23 cellular contexts compared by ENCODE assay signal in genomic region chr20:51551186-51551585, GRCh38. TPM values are rescaled to one million over a fixed set of nuclear protein-coding genes. Genes with fewer than 3 reads are reported as not detected.
DNase-seq lines count a peak whose midpoint lies in the region; ATAC-seq, FAIRE-seq and TF ChIP-seq lines count a peak whose summit lies in the region.
"Had no signal": no experiment of that assay in that cellular context is flagged by ENCODE, and none has a peak within 500 bp of the region (broad histone marks: within the 10 kb centered on the region; RNA-seq: fewer than 3 reads in every experiment).

No MANE protein-coding gene starts in this region.

- H3K9ac ChIP-seq in PC-3 (ENCODE audit: low read length): no peak overlapping the region
- H3K9ac ChIP-seq: BLaER1 treated with 17β-estradiol and CSF1 and Interleukin-3, amounts not matched to agents 10 nM and 100 nM had no signal

- no peak overlapping the region for H3K4me2 ChIP-seq in PC-3 (ENCODE audit: low read length)
- H3K4me2 ChIP-seq: BLaER1 treated with 17β-estradiol and CSF1 and Interleukin-3, amounts not matched to agents 10 nM and 100 nM had no signal

- ATAC-seq in PC-3: peak; percentile 80
- no peak for ATAC-seq in GM18907 (IDR thresholded peaks at IDR 0.05; ENCODE audit: unreplicated experiment)
- ATAC-seq: CD8-positive, alpha-beta T cell; GM12878 had no signal

- H3K4me3 ChIP-seq in PC-3 (ENCODE audit: low read length): no peak overlapping the region
- H3K4me3 ChIP-seq: BLaER1 treated with 17β-estradiol and CSF1 and Interleukin-3, amounts not matched to agents 10 nM and 100 nM; GM12878 had no signal

- no peaks in the 10 kb centered on the region for H4K20me1 ChIP-seq in PC-3 (ENCODE audit: low read length)
- H4K20me1 ChIP-seq: BLaER1 treated with 17β-estradiol and CSF1 and Interleukin-3, amounts not matched to agents 10 nM and 100 nM had no signal

- POLR2A ChIA-PET in PC-3 (lab: Charles Lee; ENCODE audit: unreplicated experiment): interaction anchor here (0.6 to 1.2 kb wide), 4 partner anchors 9 to 785 kb away, joined by 3 to 12 read pairs (median 4); partner anchors contain the start of gene NFATC2

- peak; percentile 1 for TF ChIP-seq CTCF in GM13977 (IDR thresholded peaks at IDR 0.05; ENCODE audit: extremely low read depth, insufficient read depth, missing control alignments)
- TF ChIP-seq CTCF in PC-3 (conservative IDR thresholded peaks at IDR 0.05; ENCODE audit: low read depth, low read length): no peak
- no peak for TF ChIP-seq CTCF in D721Med (IDR thresholded peaks at IDR 0.05; ENCODE audit: insufficient read depth, missing control alignments)

- no peaks in the 10 kb centered on the region for H3K9me2 ChIP-seq in PC-3 (replicated peaks; ENCODE audit: low read length)

- H3K27me3 ChIP-seq in PC-3 (ENCODE audit: low read length): no peaks in the 10 kb centered on the region
- H3K27me3 ChIP-seq: BLaER1 treated with 17β-estradiol and CSF1 and Interleukin-3, amounts not matched to agents 10 nM and 100 nM had no signal

- H2AFZ ChIP-seq in PC-3 (ENCODE audit: low read length): no peak overlapping the region

- intact Hi-C loops in PC-3 (cut with micrococcal nuclease): no loop called here

- BruUV-seq in PC-3 (replicated peaks; lab: Mats Ljungman, UMichigan): no TSS peak

- no peak for DNase-seq in GM13977 (ENCODE audit: low spot score)
- DNase-seq in PC-3: peak; percentile 56
- DNase-seq in NOMO-1 treated with DMSO at 0.1 percent for 48 hours (lab: John Stamatoyannopoulos, UW; ENCODE audit: unreplicated experiment): no peak
- no peak for DNase-seq in D721Med (ENCODE audit: insufficient read length, low spot score)
- DNase-seq: 8988T; AML-193; Caco-2; Calu3; CD4-positive, alpha-beta T cell; CD8-positive, alpha-beta T cell; DMS 273 treated with DMSO at 0.1 percent for 48 hours; DMS153; DMS53; DMS79; DND-41; EL; GDM1 had no signal

- H3K9me3 ChIP-seq in PC-3 (ENCODE audit: low read length): no peaks in the 10 kb centered on the region
- H3K9me3 ChIP-seq: Caco-2 had no signal

- no peaks in the 10 kb centered on the region for H3K79me2 ChIP-seq in PC-3 (ENCODE audit: low read length)

- no peak overlapping the region for H3K27ac ChIP-seq in PC-3 (ENCODE audit: low read length)
- H3K27ac ChIP-seq: BLaER1 treated with 17β-estradiol and CSF1 and Interleukin-3, amounts not matched to agents 10 nM and 100 nM; C4-2B had no signal

- FAIRE-seq in D721Med (lab: Jason Lieb, UNC): no peak
- FAIRE-seq: A204.1, GM12878, GM12892 had no signal

- no peaks in the 10 kb centered on the region for H3F3A ChIP-seq in PC-3 (ENCODE audit: low read length, unreplicated experiment)

- CTCF ChIA-PET in PC-3 (lab: Charles Lee): interaction anchor here (0.5 kb wide), 1 partner anchor 758 kb away, joined by 7 read pairs; no protein-coding TSS in a partner anchor

- H3K4me1 ChIP-seq in PC-3 (ENCODE audit: insufficient read depth, low read length): peaks cover 13% of the 10 kb centered on the region; the same call in 1 of the 2 replicates
- H3K4me1 ChIP-seq: BLaER1 treated with 17β-estradiol and CSF1 and Interleukin-3, amounts not matched to agents 10 nM and 100 nM had no signal

- in situ Hi-C loops in GM13977 (cut with MboI; ENCODE audit: low pct_unique_long_range_greater_than_20kb, low sequenced_read_pairs, unreplicated experiment): no loop called here

- no peaks in the 10 kb centered on the region for H3K36me3 ChIP-seq in PC-3 (ENCODE audit: low read depth, low read length)
- H3K36me3 ChIP-seq: BLaER1 treated with 17β-estradiol and CSF1 and Interleukin-3, amounts not matched to agents 10 nM and 100 nM had no signal

RNA-seq across cellular contexts. Expression of gene NFATC2, which starts 8.7 kb away (rescaled TPM):
- 12.4 and 12.9 TPM in 2 replicates for total RNA-seq in PC-3 (2014; rRNA removed)
